ENCODE assay signal across 22 cellular contexts in genomic region chr6:164230259-164230658, GRCh38.
"Had no signal": no experiment of that assay in that cellular context is flagged by ENCODE, and none has a peak within 500 bp of the region (broad histone marks: within the 10 kb centered on the region; RNA-seq: fewer than 3 reads in every experiment).

No MANE protein-coding gene starts in this region.

- H3K27me3 ChIP-seq: gastroesophageal sphincter, right atrium auricular region, sigmoid colon, tibial artery, upper lobe of left lung, vagina had no signal

- H3K9me3 ChIP-seq: gastroesophageal sphincter, right atrium auricular region, tibial artery, upper lobe of left lung, vagina had no signal

- H3K4me3 ChIP-seq: coronary artery, gastroesophageal sphincter, lung, right atrium auricular region, sigmoid colon, tibial artery, upper lobe of left lung, vagina had no signal

- DNase-seq: effector CD8-positive, alpha-beta T cell; foreskin fibroblast; glutamatergic neuron; immature natural killer cell; kidney; left cardiac atrium; left ventricle myocardium superior; mesenchymal stem cell; midbrain; naive B cell; sigmoid colon; small intestine; stimulated activated CD4-positive, alpha-beta T cell treated with anti-CD3 and anti-CD28 coated beads, Interleukin-4, amount 100 ng/mL, for 1 hour; stimulated activated CD8-positive, alpha-beta memory T cell treated with anti-CD3 and anti-CD28 coated beads, Interleukin-4, amount 100 ng/mL, for 48 hours; stimulated activated naive CD8-positive, alpha-beta T cell treated with anti-CD3 and anti-CD28 coated beads, Interleukin-15, Interleukin-2, amounts not matched to agents 100 U/mL and 50 U/mL, for 24 hours; tibial artery; upper lobe of left lung had no signal

- H3K36me3 ChIP-seq: gastroesophageal sphincter, right atrium auricular region, sigmoid colon, tibial artery, upper lobe of left lung, vagina had no signal

- H3K4me1 ChIP-seq: gastroesophageal sphincter, right atrium auricular region, sigmoid colon, tibial artery, upper lobe of left lung, vagina had no signal

- H3K27ac ChIP-seq: coronary artery, gastroesophageal sphincter, right atrium auricular region, sigmoid colon, tibial artery, upper lobe of left lung, vagina had no signal
